Comparison of ENCODE assay signal across 17 cellular contexts in genomic region chr4:113505057-113505456, GRCh38.
DNase-seq lines count a peak whose midpoint lies in the region; ATAC-seq and TF ChIP-seq lines count a peak whose summit lies in the region.
"Had no signal": no experiment of that assay in that cellular context is flagged by ENCODE, and none has a peak within 500 bp of the region (broad histone marks: within the 10 kb centered on the region; RNA-seq: fewer than 3 reads in every experiment).

No MANE protein-coding gene starts in this region.

- peak; percentile 41 for ATAC-seq in left ventricle myocardium superior

- peaks cover 0 to 7% of the 10 kb centered on the region in 2 donors for H3K4me1 Mint-ChIP-seq in immature natural killer cell

- no peaks in the 10 kb centered on the region for H3K9me3 Mint-ChIP-seq in immature natural killer cell
- H3K9me3 Mint-ChIP-seq: CD8-positive, alpha-beta memory T cell; HFFc6 had no signal

- TF ChIP-seq CTCF in coronary artery (IDR thresholded peaks at IDR 0.05) = no peak

- H3K36me3 Mint-ChIP-seq in immature natural killer cell = peaks cover 19 to 25% (median 23%) of the 10 kb centered on the region in 3 donors

- intact Hi-C loops in left ventricle myocardium superior (cut with micrococcal nuclease) = no loop called here

- no peaks in the 10 kb centered on the region for H3K27me3 Mint-ChIP-seq in immature natural killer cell (ENCODE audit: low read depth in 3 of 3)
- H3K27me3 Mint-ChIP-seq: CD8-positive, alpha-beta memory T cell had no signal

- H3K4me3 ChIP-seq in coronary artery = no peak overlapping the region
- H3K4me3 ChIP-seq: BLaER1 had no signal

- H3K27ac ChIP-seq in coronary artery = no peak overlapping the region
- H3K27ac ChIP-seq: 22Rv1, BLaER1 had no signal

- DNase-seq in NCI-H1436 (lab: John Stamatoyannopoulos, UW) = peak; percentile 29
- no peak for DNase-seq in NCI-H1436 treated with DMSO at 0.1 percent for 48 hours (lab: John Stamatoyannopoulos, UW)
- DNase-seq in SK-MEL-5 (ENCODE audit: low read depth, low spot score) = peak; percentile 82
- no peak for DNase-seq in left ventricle myocardium superior
- DNase-seq in retina = peak; percentile 36
- no peak for DNase-seq in NCI-H2171 (lab: John Stamatoyannopoulos, UW)
- no peak for DNase-seq in coronary artery (ENCODE audit: low spot score)
- DNase-seq in immature natural killer cell = no peak
- DNase-seq: AML-193; Caco-2; CD8-positive, alpha-beta memory T cell; DND-41; GDM1; HCEC 1CT; HFFc6 had no signal

- H3K4me3 Mint-ChIP-seq in immature natural killer cell = no peak overlapping the region
- H3K4me3 Mint-ChIP-seq: CD8-positive, alpha-beta memory T cell; HFFc6 had no signal

- no peak overlapping the region for H3K27ac Mint-ChIP-seq in immature natural killer cell
- H3K27ac Mint-ChIP-seq: CD8-positive, alpha-beta memory T cell; HFFc6 had no signal

- in situ Hi-C loops in SK-MEL-5 (cut with HindIII; ENCODE audit: low pct_unique_long_range_greater_than_20kb, low sequenced_read_pairs) = no loop called here

Comparison
In these comparisons a context has a peak if more than half of its experiments do, and no peak if none do; other contexts are left out.
1. DNase-seq: peak in NCI-H1436 (single experiment), SK-MEL-5 (single experiment) and retina (single experiment); none in NCI-H1436 treated with DMSO at 0.1 percent for 48 hours (single experiment), left ventricle myocardium superior (single experiment), NCI-H2171 (single experiment), coronary artery (single experiment) and immature natural killer cell (0 of 3).